Comparison of ENCODE assay signal across 26 cellular contexts in the genomic region with DNA sequence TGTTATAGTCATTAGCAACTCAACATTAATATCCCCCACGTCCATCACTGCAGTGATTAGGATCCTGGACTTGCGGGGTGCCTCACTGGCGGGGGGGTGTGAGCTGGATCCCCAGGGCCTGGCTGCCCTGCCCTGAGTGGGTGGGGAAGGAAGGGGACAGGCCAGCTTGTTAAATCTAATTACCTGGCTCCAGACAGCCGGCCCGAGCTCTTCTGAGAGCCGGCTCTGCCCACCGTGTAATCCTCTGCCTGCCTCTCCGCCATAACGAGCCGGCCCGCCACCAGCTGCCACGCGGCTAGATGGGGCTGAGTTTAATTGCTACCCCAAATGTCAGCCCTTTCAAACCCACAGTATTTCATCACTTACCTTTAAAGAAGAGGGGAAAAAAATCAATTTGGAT.
DNase-seq lines count a peak whose midpoint lies in the region; ATAC-seq, FAIRE-seq and TF ChIP-seq lines count a peak whose summit lies in the region.
"Had no signal": no experiment of that assay in that cellular context is flagged by ENCODE, and none has a peak within 500 bp of the region (broad histone marks: within the 10 kb centered on the region; RNA-seq: fewer than 3 reads in every experiment).

No MANE protein-coding gene starts in this region.

- CTCF ChIA-PET in H1 (lab: Charles Lee; ENCODE audit: partially characterized antibody), result interaction anchor here (1.0 to 4.1 kb wide), 8 partner anchors 52 to 378 kb away, joined by 3 to 21 read pairs (median 4); no protein-coding TSS in a partner anchor

- H3K27me3 ChIP-seq in BE2C, result no peaks in the 10 kb centered on the region
- H3K27me3 ChIP-seq in H1 (replicated peaks in 1 of 4; ENCODE audit: control insufficient read depth in 3 of 4, extremely low read depth in 1 of 4, insufficient read depth in 3 of 4, low read length in 3 of 4), result no peaks in the 10 kb centered on the region; a peak in 3 of 7 replicates
- H3K27me3 ChIP-seq: ascending aorta, MG63, ovary, testis, vagina had no signal

- no peaks in the 10 kb centered on the region for H4K20me1 ChIP-seq in H1 (replicated peaks in 1 of 2; ENCODE audit: control insufficient read depth in 1 of 2, insufficient read depth in 2 of 2, low read length in 2 of 2)

- no peak for TF ChIP-seq POLR2A in H1 (IDR thresholded peaks at IDR 0.05; ENCODE audit: control extremely low read depth in 1 of 2, low read depth in 2 of 2, low read length in 2 of 2)

- TF ChIP-seq EP300 in H1 (IDR thresholded peaks at IDR 0.05; ENCODE audit: borderline replicate concordance in 1 of 2, low read depth in 2 of 2, low read length in 2 of 2), result no peak

- TF ChIP-seq CTCF in BE2C (IDR thresholded peaks at IDR 0.05; ENCODE audit: low read depth, low read length) (no peak), H1 (IDR thresholded peaks at IDR 0.05; ENCODE audit: control extremely low read depth in 1 of 3, insufficient read depth in 1 of 3, low read depth in 1 of 3, low read length in 3 of 3) (no peak)

- H3K18ac ChIP-seq in H1 (ENCODE audit: extremely low read depth, low read length), result no peak overlapping the region

- no peak overlapping the region for H3K23ac ChIP-seq in H1 (ENCODE audit: insufficient read length)

- H3K9me3 ChIP-seq in BE2C (no peaks in the 10 kb centered on the region), H1 (ENCODE audit: insufficient read depth in 2 of 2, low read depth in 1 of 2, low read length in 1 of 2) (no peaks in the 10 kb centered on the region)
- H3K9me3 ChIP-seq: ascending aorta, heart right ventricle, MG63, ovary, testis, vagina had no signal

- no peaks in the 10 kb centered on the region; the same call in none of the 2 replicates for H3K4me1 ChIP-seq in BE2C
- H3K4me1 ChIP-seq in H1 (replicated peaks in 1 of 4; ENCODE audit: control insufficient read depth in 3 of 4, insufficient read depth in 4 of 4, low read length in 3 of 4), result peaks cover 0 to 6% (median under 1%) of the 10 kb centered on the region in 4 experiments; a peak in 5 of 7 replicates
- H3K4me1 ChIP-seq: ascending aorta, heart right ventricle, testis, vagina had no signal

- peak overlapping the region; percentile 32 for H3K4ac ChIP-seq in H1 (replicated peaks; ENCODE audit: insufficient read length, low read depth, low read length)

- FAIRE-seq in H1 (lab: Jason Lieb, UNC), result no peak
- FAIRE-seq: GM12891 had no signal

- peak; percentile 40 for DNase-seq in BE2C
- peak; percentile 77 for DNase-seq in DMS 273 treated with DMSO at 0.1 percent for 48 hours (lab: John Stamatoyannopoulos, UW)
- peak; percentile 77 for DNase-seq in NCI-H2227 (lab: John Stamatoyannopoulos, UW; ENCODE audit: unreplicated experiment)
- DNase-seq in H1 (ENCODE audit: low read depth in 1 of 2, low spot score in 2 of 2), result no peak
- DNase-seq in EL, result no peak
- no peak for DNase-seq in posterior cingulate gyrus
- DNase-seq: activated CD8-positive, alpha-beta memory T cell treated with anti-CD3 and anti-CD28 coated beads, Interleukin-2, amount 50 U/mL, for 4 hours; central memory CD4-positive, alpha-beta T cell; DMS53; dorsolateral prefrontal cortex; heart right ventricle; left colon; MG63; midbrain; natural killer cell; ovary; testis had no signal

- 0 out of 2 replicates have a peak overlapping the region, but pooled peaks have one; percentile 50 for H2BK12ac ChIP-seq in H1 (ENCODE audit: low read depth, low read length)

- H3K4me2 ChIP-seq in H1 (ENCODE audit: insufficient read depth in 1 of 2, low read depth in 2 of 2, low read length in 2 of 2), result no peak overlapping the region

- H3K23me2 ChIP-seq in H1 (ENCODE audit: low read depth, low read length), result 0 out of 2 replicates have a peak, but pooled peaks cover 3% of the 10 kb centered on the region

- H3K56ac ChIP-seq in H1 (replicated peaks; ENCODE audit: insufficient read length, low read depth, low read length), result no peak overlapping the region

- 82% methylated on average over 13 of the region's 13 CpGs; no CpG with 5 or more reads in 1 of the 2 experiments for WGBS in H1 (ENCODE audit: extremely low coverage in 1 of 2, insufficient coverage in 1 of 2, insufficient read length in 1 of 2, insufficient replicate concordance in 2 of 2, low coverage in 1 of 2, low lambda C conversion rate in 2 of 2, missing lambda C conversion rate in 1 of 2), 2 experiments

- H2BK120ac ChIP-seq in H1 (replicated peaks; ENCODE audit: low read depth, low read length), result no peak overlapping the region

- H2BK15ac ChIP-seq in H1 (ENCODE audit: low read length), result no peak overlapping the region

- no peak overlapping the region for H4K5ac ChIP-seq in H1 (ENCODE audit: insufficient read length, low read depth, low read length)

- H3K79me1 ChIP-seq in H1 (ENCODE audit: low read depth, low read length), result no peaks in the 10 kb centered on the region

- H3K4me3 ChIP-seq in BE2C (ENCODE audit: low read depth, low read length) (no peak overlapping the region), H1 (ENCODE audit: extremely low read depth in 1 of 4, insufficient read depth in 2 of 4, low read depth in 3 of 4, low read length in 4 of 4) (no peak overlapping the region)
- H3K4me3 ChIP-seq: ascending aorta, dorsolateral prefrontal cortex, heart right ventricle, MG63, ovary, SK-N-MC, testis, vagina had no signal

- H3K27ac ChIP-seq in H1 (ENCODE audit: low read depth, low read length), result no peak overlapping the region
- H3K27ac ChIP-seq: ascending aorta, dorsolateral prefrontal cortex, heart right ventricle, ovary, SK-N-MC, testis, vagina, VCaP had no signal

- intact Hi-C loops in posterior cingulate gyrus (cut with DNase I), result no loop called here

- H3K14ac ChIP-seq in H1 (ENCODE audit: insufficient read length), result no peak overlapping the region

- ATAC-seq in HG02610 (IDR thresholded peaks at IDR 0.05; ENCODE audit: unreplicated experiment) (no peak), HG03159 (IDR thresholded peaks at IDR 0.05; ENCODE audit: unreplicated experiment) (no peak)
- ATAC-seq: activated T-helper 17 cell treated with anti-CD3 and anti-CD28 coated beads, Interleukin-2, amount 50 U/mL, for 72 hours; left colon; natural killer cell; sciatic nerve had no signal

- no peak overlapping the region for H3K9ac ChIP-seq in H1 (replicated peaks in 1 of 4; ENCODE audit: extremely low read depth in 1 of 4, low read depth in 3 of 4, low read length in 3 of 4)

- H3K36me3 ChIP-seq in BE2C (no peaks in the 10 kb centered on the region), H1 (ENCODE audit: control insufficient read depth in 2 of 4, insufficient read depth in 4 of 4, low read length in 3 of 4) (no peaks in the 10 kb centered on the region)
- H3K36me3 ChIP-seq: ascending aorta, heart right ventricle, MG63, ovary, vagina had no signal

- peak overlapping the region; percentile 31; the same call in 1 of the 2 replicates for H4K8ac ChIP-seq in H1 (ENCODE audit: extremely low read depth, insufficient read depth, low read length)

- no peak overlapping the region for H2BK5ac ChIP-seq in H1 (ENCODE audit: low read depth, low read length)

- no peak for TF ChIP-seq RAD21 in H1 (IDR thresholded peaks at IDR 0.05 in 1 of 2, conservative IDR thresholded peaks at IDR 0.05 in 1 of 2; ENCODE audit: low read depth in 2 of 2, low read length in 2 of 2)

- peak overlapping the region; percentile 65; the same call in 1 of the 2 replicates for H2AK5ac ChIP-seq in H1 (ENCODE audit: low read depth, low read length)

- no peaks in the 10 kb centered on the region for H3K79me2 ChIP-seq in H1 (ENCODE audit: control insufficient read depth in 1 of 2, insufficient read depth in 2 of 2, low read length in 2 of 2)

- no peak overlapping the region for H2BK20ac ChIP-seq in H1 (ENCODE audit: low read length)

- H4K91ac ChIP-seq in H1 (replicated peaks; ENCODE audit: insufficient read length, low read length), result peak overlapping the region; percentile 83

- POLR2A ChIA-PET in H1 (lab: Charles Lee; ENCODE audit: partially characterized antibody), result interaction anchor here (0.9 kb wide), 1 partner anchor 60 kb away, joined by 3 read pairs; no protein-coding TSS in a partner anchor

- no peak overlapping the region for H2AFZ ChIP-seq in H1 (ENCODE audit: low read length)

TF ChIP-seq in H1, 55 proteins besides CTCF, POLR2A, EP300 and RAD21:
- TF ChIP-seq RBBP5 (IDR thresholded peaks at IDR 0.05; ENCODE audit: borderline replicate concordance, low read depth, low read length), result no peak
- no peak for TF ChIP-seq EZH2 (IDR thresholded peaks at IDR 0.05; ENCODE audit: low read depth, low read length, severe bottlenecking)
- TF ChIP-seq CTBP2 (IDR thresholded peaks at IDR 0.05; ENCODE audit: borderline replicate concordance, insufficient read depth, insufficient read length, low read length), result no peak
- no peak for TF ChIP-seq SRF (IDR thresholded peaks at IDR 0.05; ENCODE audit: low read depth, low read length)

Comparison
In these comparisons a context has a peak if more than half of its experiments do, and no peak if none do; other contexts are left out.
1. DNase-seq: peak in BE2C (single experiment), DMS 273 treated with DMSO at 0.1 percent for 48 hours (single experiment) and NCI-H2227 (single experiment); none in H1 (0 of 2), EL (single experiment) and posterior cingulate gyrus (0 of 10).